ENCODE assay signal across 19 cellular contexts in the genomic region with DNA sequence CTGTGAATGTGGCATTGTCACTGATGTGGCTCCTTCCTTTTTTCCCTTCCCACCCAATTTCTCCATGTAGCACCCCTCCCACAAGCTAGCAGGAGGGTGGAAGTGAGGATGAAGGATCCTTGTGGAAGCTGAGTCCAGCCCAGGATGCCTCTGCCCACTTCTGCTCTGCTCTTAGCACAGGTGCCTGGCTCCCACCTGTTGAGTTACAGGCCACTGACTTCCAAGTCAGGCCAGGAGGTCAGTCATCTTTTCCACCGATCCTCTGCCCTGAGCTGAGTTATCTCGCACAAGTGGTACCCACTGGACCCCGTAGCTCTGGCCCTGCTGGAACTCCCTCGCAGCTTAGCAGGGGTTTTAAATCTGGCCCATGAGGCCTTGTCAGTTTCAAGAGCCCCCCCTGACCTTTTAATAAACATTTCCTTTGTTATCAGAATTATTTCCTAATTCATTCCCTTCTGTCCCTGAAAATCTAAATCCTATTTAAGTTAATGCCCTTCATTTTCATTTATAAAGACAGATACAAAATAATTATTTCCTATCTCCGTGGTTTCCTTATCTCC.
DNase-seq lines count a peak whose midpoint lies in the region; ATAC-seq, FAIRE-seq and TF ChIP-seq lines count a peak whose summit lies in the region.
"Had no signal": no experiment of that assay in that cellular context is flagged by ENCODE, and none has a peak within 500 bp of the region (broad histone marks: within the 10 kb centered on the region; RNA-seq: fewer than 3 reads in every experiment).

No MANE protein-coding gene starts in this region.

- H4K12ac ChIP-seq in trophoblast cell (ENCODE audit: low read depth, low read length), result no peak overlapping the region

- FAIRE-seq in astrocyte (lab: Jason Lieb, UNC), result no peak
- FAIRE-seq: A204.1, G401.6, GM12891, GM19239, H54 had no signal

- H3K4me3 ChIP-seq in GM23338, result no peak overlapping the region
- no peak overlapping the region for H3K4me3 ChIP-seq in astrocyte (ENCODE audit: insufficient read depth, low read depth, low read length)
- no peak overlapping the region for H3K4me3 ChIP-seq in trophoblast cell (ENCODE audit: low read depth, low read length)

- no peak overlapping the region for H4K8ac ChIP-seq in trophoblast cell (ENCODE audit: low read depth, low read length)

- no peaks in the 10 kb centered on the region for H3K9me3 Mint-ChIP-seq in GM23338
- H3K9me3 Mint-ChIP-seq in astrocyte (ENCODE audit: unreplicated experiment), result peaks cover 2% of the 10 kb centered on the region
- peaks cover 10% of the 10 kb centered on the region for H3K9me3 Mint-ChIP-seq in nephron progenitor cell
- H3K9me3 Mint-ChIP-seq in stimulated activated effector memory CD8-positive, alpha-beta T cell treated with anti-CD3 and anti-CD28 coated beads, Interleukin-12 subunit alpha, Interleukin-12 subunit beta, amount 100 ng/mL, for 72 hours, result no peaks in the 10 kb centered on the region
- H3K9me3 Mint-ChIP-seq: CD4-positive, alpha-beta T cell had no signal

- H3K14ac ChIP-seq in trophoblast cell (ENCODE audit: low read length), result no peak overlapping the region

- H3K9me3 ChIP-seq in astrocyte (ENCODE audit: insufficient read depth, low read depth, low read length), result no peaks in the 10 kb centered on the region
- H3K9me3 ChIP-seq in trophoblast cell (ENCODE audit: insufficient read depth, low read depth, low read length), result no peaks in the 10 kb centered on the region

- DNase-seq in GM23338 (ENCODE audit: low spot score) (no peak), astrocyte (ENCODE audit: low read depth) (no peak), nephron progenitor cell (no peak), trophoblast cell (no peak), RPMI8226 (no peak), DMS53 (lab: John Stamatoyannopoulos, UW) (no peak)
- no peak for DNase-seq in stimulated activated effector memory CD8-positive, alpha-beta T cell treated with anti-CD3 and anti-CD28 coated beads, Interleukin-12 subunit alpha, Interleukin-12 subunit beta, amount 100 ng/mL, for 72 hours (ENCODE audit: low spot score in 2 of 2)
- DNase-seq: C1 segment of cervical spinal cord; CD4-positive, alpha-beta T cell; DMS79 treated with DMSO at 0.1 percent for 48 hours; EL; IMR-90 had no signal

- no peak overlapping the region for H3K4ac ChIP-seq in trophoblast cell (ENCODE audit: low read depth, low read length)

- H4K20me1 ChIP-seq in GM23338 (replicated peaks; ENCODE audit: insufficient read depth) (no peaks in the 10 kb centered on the region), astrocyte (ENCODE audit: insufficient read depth, low read length) (no peaks in the 10 kb centered on the region)

- H3K4me1 Mint-ChIP-seq in GM23338 (peaks cover 14% of the 10 kb centered on the region), astrocyte (ENCODE audit: low read depth, unreplicated experiment) (peaks cover 24% of the 10 kb centered on the region), nephron progenitor cell (peaks cover 65% of the 10 kb centered on the region)
- H3K4me1 Mint-ChIP-seq in stimulated activated effector memory CD8-positive, alpha-beta T cell treated with anti-CD3 and anti-CD28 coated beads, Interleukin-12 subunit alpha, Interleukin-12 subunit beta, amount 100 ng/mL, for 72 hours, result no peaks in the 10 kb centered on the region
- H3K4me1 Mint-ChIP-seq: B cell had no signal

- no peak for ATAC-seq in GM23338
- ATAC-seq in stimulated activated effector memory CD8-positive, alpha-beta T cell treated with anti-CD3 and anti-CD28 coated beads, Interleukin-12 subunit alpha, Interleukin-12 subunit beta, amount 100 ng/mL, for 72 hours, result no peak
- ATAC-seq in GM19463 (IDR thresholded peaks at IDR 0.05; ENCODE audit: unreplicated experiment), result no peak

- no CpG with 5 or more reads among the region's 5 CpGs for WGBS in trophoblast cell (ENCODE audit: extremely low coverage, insufficient coverage, insufficient read length)

- no peaks in the 10 kb centered on the region for H3K36me3 Mint-ChIP-seq in GM23338 (ENCODE audit: low read depth)
- H3K36me3 Mint-ChIP-seq in astrocyte (ENCODE audit: low read depth, unreplicated experiment), result peaks cover 1% of the 10 kb centered on the region
- H3K36me3 Mint-ChIP-seq in nephron progenitor cell (ENCODE audit: low read depth), result peaks cover 4% of the 10 kb centered on the region
- no peaks in the 10 kb centered on the region for H3K36me3 Mint-ChIP-seq in stimulated activated effector memory CD8-positive, alpha-beta T cell treated with anti-CD3 and anti-CD28 coated beads, Interleukin-12 subunit alpha, Interleukin-12 subunit beta, amount 100 ng/mL, for 72 hours

- peak overlapping the region; percentile 16 for H2BK120ac ChIP-seq in trophoblast cell (ENCODE audit: insufficient read depth, low read length, poor library complexity)

- no peak overlapping the region for H3K27ac Mint-ChIP-seq in GM23338
- H3K27ac Mint-ChIP-seq in astrocyte (ENCODE audit: unreplicated experiment), result peak overlapping the region; percentile 89
- peak overlapping the region; percentile 72 for H3K27ac Mint-ChIP-seq in nephron progenitor cell
- H3K27ac Mint-ChIP-seq in stimulated activated effector memory CD8-positive, alpha-beta T cell treated with anti-CD3 and anti-CD28 coated beads, Interleukin-12 subunit alpha, Interleukin-12 subunit beta, amount 100 ng/mL, for 72 hours, result no peak overlapping the region
- H3K27ac Mint-ChIP-seq: B cell; CD4-positive, alpha-beta T cell had no signal

- H3K27me3 Mint-ChIP-seq in GM23338 (ENCODE audit: insufficient read depth, low read depth, poor library complexity) (no peaks in the 10 kb centered on the region), astrocyte (ENCODE audit: low read depth, unreplicated experiment) (peaks cover 2% of the 10 kb centered on the region), nephron progenitor cell (ENCODE audit: low read depth, poor library complexity) (peaks cover 5% of the 10 kb centered on the region)

- H3K4me2 ChIP-seq in GM23338, result no peak overlapping the region
- no peak overlapping the region for H3K4me2 ChIP-seq in astrocyte (ENCODE audit: low read length)
- H3K4me2 ChIP-seq in trophoblast cell (ENCODE audit: low read length), result no peak overlapping the region

- H3K36me3 ChIP-seq in GM23338 (ENCODE audit: insufficient read depth), result no peaks in the 10 kb centered on the region
- H3K36me3 ChIP-seq in astrocyte (ENCODE audit: insufficient read depth, low read length), result no peaks in the 10 kb centered on the region
- no peaks in the 10 kb centered on the region for H3K36me3 ChIP-seq in trophoblast cell (ENCODE audit: control insufficient read depth in 1 of 2, insufficient read depth in 2 of 2, low read length in 2 of 2)

- peak overlapping the region; percentile 61 for H2BK12ac ChIP-seq in trophoblast cell (ENCODE audit: low read length)

- H3K9me2 ChIP-seq in GM23338 (ENCODE audit: insufficient read depth), result no peaks in the 10 kb centered on the region

- H3K27me3 ChIP-seq in GM23338 (ENCODE audit: insufficient read depth) (no peaks in the 10 kb centered on the region), astrocyte (ENCODE audit: insufficient read depth, low read length) (peaks cover 13% of the 10 kb centered on the region), trophoblast cell (ENCODE audit: insufficient read depth, low read length) (no peaks in the 10 kb centered on the region)

- H3K23ac ChIP-seq in trophoblast cell (ENCODE audit: low read length), result no peak overlapping the region

- H3K27ac ChIP-seq in GM23338 (ENCODE audit: low read depth), result no peak overlapping the region
- no peak overlapping the region for H3K27ac ChIP-seq in astrocyte (ENCODE audit: low read depth, low read length)
- no peak overlapping the region for H3K27ac ChIP-seq in trophoblast cell (ENCODE audit: low read depth, low read length)

- TF ChIP-seq CTCF in GM23338 (conservative IDR thresholded peaks at IDR 0.05; ENCODE audit: low read depth in 2 of 2), result no peak
- no peak for TF ChIP-seq CTCF in astrocyte (IDR thresholded peaks at IDR 0.05; ENCODE audit: insufficient read depth, low read depth, low read length)
- TF ChIP-seq CTCF in nephron progenitor cell (IDR thresholded peaks at IDR 0.05), result no peak

- H2AK5ac ChIP-seq in trophoblast cell (ENCODE audit: low read length), result peak overlapping the region; percentile 55

- H3K4me1 ChIP-seq in GM23338 (ENCODE audit: insufficient read depth), result peaks cover 7% of the 10 kb centered on the region
- H3K4me1 ChIP-seq in astrocyte (ENCODE audit: insufficient read depth, low read length), result peaks cover 4% of the 10 kb centered on the region
- peaks cover 4 to 13% of the 10 kb centered on the region in 2 experiments for H3K4me1 ChIP-seq in trophoblast cell (ENCODE audit: control insufficient read depth in 1 of 2, insufficient read depth in 2 of 2, low read length in 2 of 2)

- peak overlapping the region; percentile 78; the same call in 1 of the 2 replicates for H2AFZ ChIP-seq in GM23338
- H2AFZ ChIP-seq in astrocyte (ENCODE audit: low read depth, low read length), result no peak overlapping the region
- no peak overlapping the region for H2AFZ ChIP-seq in trophoblast cell (ENCODE audit: insufficient read depth, low read length, poor library complexity)

- H3K79me1 ChIP-seq in trophoblast cell (ENCODE audit: low read length), result peaks cover 5% of the 10 kb centered on the region

- peak overlapping the region; percentile 24 for H2BK5ac ChIP-seq in trophoblast cell (ENCODE audit: low read depth, low read length, poor library complexity)

- H4K91ac ChIP-seq in trophoblast cell (ENCODE audit: low read depth, low read length), result peak overlapping the region; percentile 58

- no peaks in the 10 kb centered on the region for H3K79me2 ChIP-seq in GM23338 (replicated peaks; ENCODE audit: insufficient read depth)
- no peaks in the 10 kb centered on the region for H3K79me2 ChIP-seq in astrocyte (ENCODE audit: insufficient read depth, low read length)
- H3K79me2 ChIP-seq in trophoblast cell (ENCODE audit: control insufficient read depth, insufficient read depth, low read length, poor library complexity), result no peaks in the 10 kb centered on the region

- H3K18ac ChIP-seq in trophoblast cell (ENCODE audit: low read length), result no peak overlapping the region

- H3K9ac ChIP-seq in astrocyte (ENCODE audit: low read length) (no peak overlapping the region), trophoblast cell (ENCODE audit: low read length) (no peak overlapping the region)

- H3K4me3 Mint-ChIP-seq in GM23338 (no peak overlapping the region), astrocyte (ENCODE audit: unreplicated experiment) (peak overlapping the region; percentile 4), nephron progenitor cell (peak overlapping the region; percentile 47)
- no peak overlapping the region for H3K4me3 Mint-ChIP-seq in stimulated activated effector memory CD8-positive, alpha-beta T cell treated with anti-CD3 and anti-CD28 coated beads, Interleukin-12 subunit alpha, Interleukin-12 subunit beta, amount 100 ng/mL, for 72 hours
- H3K4me3 Mint-ChIP-seq: B cell; CD4-positive, alpha-beta T cell had no signal

- no peaks in the 10 kb centered on the region for H3F3A ChIP-seq in GM23338 (replicated peaks; ENCODE audit: low read depth)

Comparison
In these comparisons a context has a peak if more than half of its experiments do, and no peak if none do; other contexts are left out.
1. H3K27ac Mint-ChIP-seq: peak in astrocyte (single experiment) and nephron progenitor cell (single experiment); none in GM23338 (single experiment) and stimulated activated effector memory CD8-positive, alpha-beta T cell treated with anti-CD3 and anti-CD28 coated beads, Interleukin-12 subunit alpha, Interleukin-12 subunit beta, amount 100 ng/mL, for 72 hours (single experiment).
2. H3K4me3 Mint-ChIP-seq: peak in astrocyte (single experiment) and nephron progenitor cell (single experiment); none in GM23338 (single experiment) and stimulated activated effector memory CD8-positive, alpha-beta T cell treated with anti-CD3 and anti-CD28 coated beads, Interleukin-12 subunit alpha, Interleukin-12 subunit beta, amount 100 ng/mL, for 72 hours (single experiment).